ENCODE assay signal across 10 cellular contexts in the genomic region with DNA sequence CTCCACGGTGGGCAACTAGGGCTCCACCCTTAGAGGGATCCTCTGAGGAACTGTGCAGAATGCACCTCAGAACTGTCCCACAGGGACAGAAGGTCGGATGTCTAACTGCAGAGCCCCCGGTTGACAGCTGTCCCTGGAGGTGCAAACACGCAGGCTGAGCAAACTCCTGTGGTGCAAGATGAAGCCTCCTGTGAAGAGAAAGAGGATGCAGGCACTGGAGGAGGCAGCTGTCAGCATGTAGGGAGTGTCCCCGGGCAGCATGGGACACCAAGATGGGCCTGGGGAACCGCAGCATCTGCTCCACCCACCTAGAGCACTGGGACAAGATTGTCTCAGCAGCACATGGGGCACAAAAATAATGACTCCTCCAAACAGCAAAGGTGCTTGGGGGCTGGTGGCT.
"Had no signal": no experiment of that assay in that cellular context is flagged by ENCODE, and none has a peak within 500 bp of the region (broad histone marks: within the 10 kb centered on the region; RNA-seq: fewer than 3 reads in every experiment).

No MANE protein-coding gene starts in this region.

- H3K4me3 Mint-ChIP-seq: central memory CD8-positive, alpha-beta T cell had no signal

- H3K9me3 Mint-ChIP-seq: central memory CD8-positive, alpha-beta T cell had no signal

- H3K27ac ChIP-seq: adrenal gland, hepatocyte, stomach, thoracic aorta had no signal

- H3K36me3 ChIP-seq: adrenal gland, stomach, thoracic aorta had no signal

- H3K4me1 Mint-ChIP-seq: central memory CD8-positive, alpha-beta T cell had no signal

- H3K4me3 ChIP-seq: adrenal gland, hepatocyte, stomach, thoracic aorta had no signal

- H3K9me3 ChIP-seq: adrenal gland, stomach, thoracic aorta had no signal

- DNase-seq: activated naive CD4-positive, alpha-beta T cell treated with anti-CD3 and anti-CD28 coated beads, Interleukin-2, amount 50 U/mL, for 16 hours; activated T-cell treated with anti-CD3 and anti-CD28 coated beads, Interleukin-2, amount 50 U/mL, for 1 hour; adrenal gland; mesendoderm; stimulated activated CD4-positive, alpha-beta T cell treated with anti-CD3 and anti-CD28 coated beads, Interleukin-4, amount 100 ng/mL, for 1 hour; stimulated activated CD8-positive, alpha-beta memory T cell treated with anti-CD3 and anti-CD28 coated beads, Interleukin-4, amount 100 ng/mL, for 48 hours; stomach had no signal
